Comparison of ENCODE assay signal across 14 cellular contexts in genomic region chrX:52887459-52887858, GRCh38. TPM values are rescaled to one million over a fixed set of nuclear protein-coding genes. Genes with fewer than 3 reads are reported as not detected.
"Had no signal": no experiment of that assay in that cellular context is flagged by ENCODE, and none has a peak within 500 bp of the region (broad histone marks: within the 10 kb centered on the region; RNA-seq: fewer than 3 reads in every experiment).

No MANE protein-coding gene starts in this region.

RNA-seq across cellular contexts. Expression of gene XAGE3, which starts 19.6 kb away (rescaled TPM):
- total RNA-seq: stomach, subcutaneous adipose tissue, suprapubic skin, temporal lobe, thoracic aorta, thyroid gland, tibial nerve, transverse colon, upper lobe of left lung, ureter, urinary bladder, uterus, vagina had no signal
- polyA plus RNA-seq: stomach, thymus, urinary bladder had no signal
